1 cellular context compared by ENCODE assay signal in genomic region chr2:235078914-235079472, GRCh38.
TF ChIP-seq lines count a peak whose summit lies in the region.

No MANE protein-coding gene starts in this region.

TF ChIP-seq in HepG2, 621 proteins besides CTCF, POLR2A, EP300 and RAD21 (continued from another document):
- TF ChIP-seq, protein P1, sequence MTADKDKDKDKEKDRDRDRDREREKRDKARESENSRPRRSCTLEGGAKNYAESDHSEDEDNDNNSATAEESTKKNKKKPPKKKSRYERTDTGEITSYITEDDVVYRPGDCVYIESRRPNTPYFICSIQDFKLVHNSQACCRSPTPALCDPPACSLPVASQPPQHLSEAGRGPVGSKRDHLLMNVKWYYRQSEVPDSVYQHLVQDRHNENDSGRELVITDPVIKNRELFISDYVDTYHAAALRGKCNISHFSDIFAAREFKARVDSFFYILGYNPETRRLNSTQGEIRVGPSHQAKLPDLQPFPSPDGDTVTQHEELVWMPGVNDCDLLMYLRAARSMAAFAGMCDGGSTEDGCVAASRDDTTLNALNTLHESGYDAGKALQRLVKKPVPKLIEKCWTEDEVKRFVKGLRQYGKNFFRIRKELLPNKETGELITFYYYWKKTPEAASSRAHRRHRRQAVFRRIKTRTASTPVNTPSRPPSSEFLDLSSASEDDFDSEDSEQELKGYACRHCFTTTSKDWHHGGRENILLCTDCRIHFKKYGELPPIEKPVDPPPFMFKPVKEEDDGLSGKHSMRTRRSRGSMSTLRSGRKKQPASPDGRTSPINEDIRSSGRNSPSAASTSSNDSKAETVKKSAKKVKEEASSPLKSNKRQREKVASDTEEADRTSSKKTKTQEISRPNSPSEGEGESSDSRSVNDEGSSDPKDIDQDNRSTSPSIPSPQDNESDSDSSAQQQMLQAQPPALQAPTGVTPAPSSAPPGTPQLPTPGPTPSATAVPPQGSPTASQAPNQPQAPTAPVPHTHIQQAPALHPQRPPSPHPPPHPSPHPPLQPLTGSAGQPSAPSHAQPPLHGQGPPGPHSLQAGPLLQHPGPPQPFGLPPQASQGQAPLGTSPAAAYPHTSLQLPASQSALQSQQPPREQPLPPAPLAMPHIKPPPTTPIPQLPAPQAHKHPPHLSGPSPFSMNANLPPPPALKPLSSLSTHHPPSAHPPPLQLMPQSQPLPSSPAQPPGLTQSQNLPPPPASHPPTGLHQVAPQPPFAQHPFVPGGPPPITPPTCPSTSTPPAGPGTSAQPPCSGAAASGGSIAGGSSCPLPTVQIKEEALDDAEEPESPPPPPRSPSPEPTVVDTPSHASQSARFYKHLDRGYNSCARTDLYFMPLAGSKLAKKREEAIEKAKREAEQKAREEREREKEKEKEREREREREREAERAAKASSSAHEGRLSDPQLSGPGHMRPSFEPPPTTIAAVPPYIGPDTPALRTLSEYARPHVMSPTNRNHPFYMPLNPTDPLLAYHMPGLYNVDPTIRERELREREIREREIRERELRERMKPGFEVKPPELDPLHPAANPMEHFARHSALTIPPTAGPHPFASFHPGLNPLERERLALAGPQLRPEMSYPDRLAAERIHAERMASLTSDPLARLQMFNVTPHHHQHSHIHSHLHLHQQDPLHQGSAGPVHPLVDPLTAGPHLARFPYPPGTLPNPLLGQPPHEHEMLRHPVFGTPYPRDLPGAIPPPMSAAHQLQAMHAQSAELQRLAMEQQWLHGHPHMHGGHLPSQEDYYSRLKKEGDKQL (CRISPR knock-in tag; IDR thresholded peaks at IDR 0.05; ENCODE audit: low read depth) = no peak
- TF ChIP-seq HCFC1 (IDR thresholded peaks at IDR 0.05; ENCODE audit: low read depth, low read length) (no peak), ZBTB1 (CRISPR knock-in tag; IDR thresholded peaks at IDR 0.05; ENCODE audit: borderline replicate concordance) (no peak), ISL2 (CRISPR knock-in tag; IDR thresholded peaks at IDR 0.05) (no peak), FOXA1 (IDR thresholded peaks at IDR 0.05) (peak; percentile 59; the same call in 1 of the 2 replicates), FOXA1 (CRISPR knock-in tag; IDR thresholded peaks at IDR 0.05) (no peak), THYN1 (CRISPR knock-in tag; IDR thresholded peaks at IDR 0.05; ENCODE audit: borderline replicate concordance, low read depth) (no peak), HIC2 (CRISPR knock-in tag; IDR thresholded peaks at IDR 0.05; ENCODE audit: low read depth) (no peak), SP5 (CRISPR knock-in tag; IDR thresholded peaks at IDR 0.05; ENCODE audit: borderline replicate concordance, low read depth) (no peak), HNF4A (CRISPR knock-in tag; IDR thresholded peaks at IDR 0.05) (no peak), ZBTB42 (CRISPR knock-in tag; IDR thresholded peaks at IDR 0.05) (no peak), TBX2 (CRISPR knock-in tag; IDR thresholded peaks at IDR 0.05; ENCODE audit: borderline replicate concordance) (no peak), ZNF180 (CRISPR knock-in tag; IDR thresholded peaks at IDR 0.05; ENCODE audit: borderline replicate concordance, low read depth) (no peak), ZC3H4 (CRISPR knock-in tag; IDR thresholded peaks at IDR 0.05; ENCODE audit: borderline replicate concordance) (no peak)
